ENCODE assay signal across 8 cellular contexts in genomic region chr11:67978766-67979418, GRCh38. TPM values are rescaled to one million over a fixed set of nuclear protein-coding genes. Genes with fewer than 3 reads are reported as not detected.
DNase-seq lines count a peak whose midpoint lies in the region; ATAC-seq and TF ChIP-seq lines count a peak whose summit lies in the region.
"Not testable (repeated sequence)": the region's sequence is repeated elsewhere in the genome, so short reads cannot be mapped to it uniquely, and the experiment has no call there.

No MANE protein-coding gene starts in this region.

- WGBS in prostate gland: 37% methylated on average over 17 of the region's 17 CpGs

- H3K36me3 Mint-ChIP-seq in activated CD8-positive, alpha-beta T cell treated with anti-CD3 and anti-CD28 coated beads for 36 hours (ENCODE audit: low read depth): not testable (repeated sequence)

- DNase-seq in DMS53 (lab: John Stamatoyannopoulos, UW) (peak; percentile 93), NCI-H526 (lab: John Stamatoyannopoulos, UW) (peak; percentile 78 to 88), epithelial cell of esophagus (ENCODE audit: low read depth) (peak; percentile 85), left kidney (ENCODE audit: low read depth, low spot score) (peak; percentile 72), prostate gland (ENCODE audit: low spot score) (peak; percentile 85), upper lobe of right lung (peak; percentile 70)
- DNase-seq in activated CD8-positive, alpha-beta T cell treated with anti-CD3 and anti-CD28 coated beads for 36 hours: peak; percentile 33

- H3K27me3 ChIP-seq in prostate gland (replicated peaks; ENCODE audit: insufficient read depth); upper lobe of right lung: not testable (repeated sequence)

- H3K4me1 Mint-ChIP-seq in activated CD8-positive, alpha-beta T cell treated with anti-CD3 and anti-CD28 coated beads for 36 hours (ENCODE audit: low read depth): not testable (repeated sequence)

- H3K27ac ChIP-seq in prostate gland: peak overlapping the region; percentile 42 to 43
- H3K27ac ChIP-seq in upper lobe of right lung: not testable (repeated sequence)

- TF ChIP-seq POLR2A in prostate gland (IDR thresholded peaks at IDR 0.05): not testable (repeated sequence)

- not testable (repeated sequence) for H3K9me3 ChIP-seq in prostate gland, upper lobe of right lung

- H3K9me3 Mint-ChIP-seq in activated CD8-positive, alpha-beta T cell treated with anti-CD3 and anti-CD28 coated beads for 36 hours: not testable (repeated sequence)

- H3K36me3 ChIP-seq in prostate gland, upper lobe of right lung: not testable (repeated sequence)

- H3K4me1 ChIP-seq in prostate gland (replicated peaks); upper lobe of right lung: not testable (repeated sequence)

- POLR2A ChIA-PET in activated CD8-positive, alpha-beta T cell treated with anti-CD3 and anti-CD28 coated beads for 36 hours (lab: Charles Lee): not testable (repeated sequence)

- ATAC-seq in activated CD8-positive, alpha-beta T cell treated with anti-CD3 and anti-CD28 coated beads for 36 hours; upper lobe of right lung: not testable (repeated sequence)

- H3K27ac Mint-ChIP-seq in activated CD8-positive, alpha-beta T cell treated with anti-CD3 and anti-CD28 coated beads for 36 hours: not testable (repeated sequence)

- H3K4me3 Mint-ChIP-seq in activated CD8-positive, alpha-beta T cell treated with anti-CD3 and anti-CD28 coated beads for 36 hours: not testable (repeated sequence)

- not testable (repeated sequence) for TF ChIP-seq EP300 in Ishikawa (IDR thresholded peaks at IDR 0.05; ENCODE audit: borderline replicate concordance)

- TF ChIP-seq RAD21 in Ishikawa (IDR thresholded peaks at IDR 0.05; ENCODE audit: low read depth): not testable (repeated sequence)

- H3K27me3 Mint-ChIP-seq in activated CD8-positive, alpha-beta T cell treated with anti-CD3 and anti-CD28 coated beads for 36 hours: not testable (repeated sequence)

- CTCF ChIA-PET in activated CD8-positive, alpha-beta T cell treated with anti-CD3 and anti-CD28 coated beads for 36 hours (lab: Charles Lee): not testable (repeated sequence)

- peak overlapping the region; percentile 15 for H3K4me3 ChIP-seq in epithelial cell of esophagus (ENCODE audit: low read length)
- not testable (repeated sequence) for H3K4me3 ChIP-seq in prostate gland, upper lobe of right lung

- not testable (repeated sequence) for TF ChIP-seq CTCF in activated CD8-positive, alpha-beta T cell treated with anti-CD3 and anti-CD28 coated beads for 36 hours (IDR thresholded peaks at IDR 0.05); epithelial cell of esophagus (IDR thresholded peaks at IDR 0.05; ENCODE audit: insufficient read depth, low read depth, low read length, missing control alignments); prostate gland (IDR thresholded peaks at IDR 0.05); upper lobe of right lung (IDR thresholded peaks at IDR 0.05)

- intact Hi-C loops in activated CD8-positive, alpha-beta T cell treated with anti-CD3 and anti-CD28 coated beads for 36 hours (cut with micrococcal nuclease); prostate gland (cut with DNase I); upper lobe of right lung (cut with DNase I): not testable (repeated sequence)

TF ChIP-seq in Ishikawa, 13 proteins besides CTCF, POLR2A, EP300 and RAD21:
- TF ChIP-seq TEAD4 (IDR thresholded peaks at IDR 0.05) (0 out of 2 replicates have a peak, but pooled peaks have one; percentile 32), TCF12 (IDR thresholded peaks at IDR 0.05; ENCODE audit: low read depth) (peak; percentile 64; the same call in 1 of the 2 replicates), NFIC (IDR thresholded peaks at IDR 0.05) (peak; percentile 88)
- TF ChIP-seq, protein P1, sequence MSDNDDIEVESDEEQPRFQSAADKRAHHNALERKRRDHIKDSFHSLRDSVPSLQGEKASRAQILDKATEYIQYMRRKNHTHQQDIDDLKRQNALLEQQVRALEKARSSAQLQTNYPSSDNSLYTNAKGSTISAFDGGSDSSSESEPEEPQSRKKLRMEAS (IDR thresholded peaks at IDR 0.05): peak; percentile 88

RNA-seq across cellular contexts. Expression of gene UNC93B1, which starts 25.0 kb away (rescaled TPM):
- 10 to 100 TPM; 12.4 to 13.0 TPM for total RNA-seq in activated CD8-positive, alpha-beta T cell treated with anti-CD3 and anti-CD28 coated beads for 36 hours
- total RNA-seq in prostate gland (10 to 100 TPM; 31.5 to 41.7 TPM), upper lobe of right lung (79.5 TPM)

RNA-seq across cellular contexts. Expression of gene ALDH3B1, which starts 31.2 kb away (rescaled TPM):
- under 1 TPM; 0.09 to 0.11 TPM for total RNA-seq in activated CD8-positive, alpha-beta T cell treated with anti-CD3 and anti-CD28 coated beads for 36 hours
- 1 to 10 TPM; 7.2 to 7.9 TPM for total RNA-seq in prostate gland
- total RNA-seq in upper lobe of right lung: 95.9 TPM

RNA-seq across cellular contexts. Expression of gene NDUFS8, which starts 51.6 kb away (rescaled TPM):
- 100 to 1,000 TPM; 105 to 109 TPM for total RNA-seq in activated CD8-positive, alpha-beta T cell treated with anti-CD3 and anti-CD28 coated beads for 36 hours
- 100 to 1,000 TPM; 247 to 274 TPM for total RNA-seq in prostate gland
- 118 TPM for total RNA-seq in upper lobe of right lung

RNA-seq across cellular contexts. Expression of gene TCIRG1, which starts 59.9 kb away (rescaled TPM):
- 100 to 1,000 TPM; 129 to 138 TPM for total RNA-seq in activated CD8-positive, alpha-beta T cell treated with anti-CD3 and anti-CD28 coated beads for 36 hours
- total RNA-seq in prostate gland (100 to 1,000 TPM; 114 to 118 TPM), upper lobe of right lung (216 TPM)

Comparison
In these comparisons a context has a peak if more than half of its experiments do, and no peak if none do; other contexts are left out.
1. DNase-seq: peak in every context shown above with its lines; median percentile 93 in DMS53; 85 in epithelial cell of esophagus; 85 in prostate gland; 83 in NCI-H526; 72 in left kidney; 70 in upper lobe of right lung; 33 in activated CD8-positive, alpha-beta T cell treated with anti-CD3 and anti-CD28 coated beads for 36 hours.
2. RNA of gene ALDH3B1, which starts 31.2 kb away (total RNA-seq): 95.9 TPM in upper lobe of right lung (single experiment); 7.2 to 7.9 TPM in prostate gland and 0.09 to 0.11 TPM in activated CD8-positive, alpha-beta T cell treated with anti-CD3 and anti-CD28 coated beads for 36 hours; every median in the first group is over 10 times any median in the second.